ENCODE assay signal across 5 cellular contexts in the genomic region with DNA sequence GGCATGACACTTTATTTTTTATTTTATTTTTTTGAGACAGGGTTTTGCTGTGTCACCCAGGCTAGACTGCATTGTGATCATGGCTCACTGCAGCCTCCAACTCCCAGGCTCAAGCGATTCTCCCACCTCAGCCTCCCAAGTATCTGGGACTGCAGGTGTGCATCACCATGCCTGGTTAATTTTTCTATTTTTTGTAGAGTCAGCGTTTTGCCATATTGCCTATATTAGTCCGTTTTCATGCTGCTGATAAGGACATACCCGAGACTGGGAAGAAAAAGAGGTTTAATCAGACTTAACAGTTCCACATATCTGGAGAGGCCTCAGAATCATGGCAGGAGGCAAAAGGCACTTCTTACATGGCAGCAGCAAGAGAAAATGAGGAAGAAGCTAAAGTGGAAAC.
DNase-seq lines count a peak whose midpoint lies in the region; ATAC-seq, FAIRE-seq and TF ChIP-seq lines count a peak whose summit lies in the region.
"Not testable (repeated sequence)": the region's sequence is repeated elsewhere in the genome, so short reads cannot be mapped to it uniquely, and the experiment has no call there.

No MANE protein-coding gene starts in this region.

- not testable (repeated sequence) for H2BK20ac ChIP-seq in H1 (ENCODE audit: low read length)

- H4K5ac ChIP-seq in H1 (ENCODE audit: insufficient read length, low read depth, low read length): not testable (repeated sequence)

- not testable (repeated sequence) for TF ChIP-seq POLR2A in A549 (IDR thresholded peaks at IDR 0.05; ENCODE audit: low read length); K562 (conservative IDR thresholded peaks at IDR 0.05); H1 (IDR thresholded peaks at IDR 0.05; ENCODE audit: control extremely low read depth in 1 of 2, low read depth in 2 of 2, low read length in 2 of 2); HepG2 (IDR thresholded peaks at IDR 0.05; ENCODE audit: insufficient read depth in 1 of 2, low read depth in 2 of 2, low read length in 2 of 2)

- not testable (repeated sequence) for H3K23me2 ChIP-seq in H1 (ENCODE audit: low read depth, low read length)

- TF ChIP-seq CTCF in A549 (IDR thresholded peaks at IDR 0.05); K562 (IDR thresholded peaks at IDR 0.05 in 2 of 3, conservative IDR thresholded peaks at IDR 0.05 in 1 of 3; ENCODE audit: insufficient read depth in 2 of 3, low read depth in 1 of 3, low read length in 3 of 3); H1 (IDR thresholded peaks at IDR 0.05; ENCODE audit: control extremely low read depth in 1 of 3, insufficient read depth in 1 of 3, low read depth in 1 of 3, low read length in 3 of 3); HepG2 (CRISPR knock-in tag; IDR thresholded peaks at IDR 0.05): not testable (repeated sequence)

- H3K27ac ChIP-seq in A549; K562 (ENCODE audit: extremely low read depth, low read depth, low read length); H1 (ENCODE audit: low read depth, low read length); HepG2 (ENCODE audit: extremely low read length, insufficient read depth, low read length): not testable (repeated sequence)
- H3K27ac ChIP-seq in SK-N-MC: peak overlapping the region; percentile 89; the same call in 1 of the 2 replicates

- H3K9me3 ChIP-seq in A549; SK-N-MC (ENCODE audit: low read depth, low read length); K562 (replicated peaks; ENCODE audit: control insufficient read depth, insufficient read depth, low read depth, low read length); H1 (ENCODE audit: insufficient read depth in 2 of 2, low read depth in 1 of 2, low read length in 1 of 2); HepG2 (ENCODE audit: low read length): not testable (repeated sequence)

- FAIRE-seq in A549 (lab: Jason Lieb, UNC); K562 (lab: Jason Lieb, UNC); H1 (lab: Jason Lieb, UNC); HepG2 (lab: Jason Lieb, UNC): not testable (repeated sequence)

- not testable (repeated sequence) for H3K79me2 ChIP-seq in K562 (ENCODE audit: control insufficient read depth, insufficient read depth, low read length); HepG2 (ENCODE audit: insufficient read depth, low read length)
- H3K79me2 ChIP-seq in H1 (ENCODE audit: control insufficient read depth in 1 of 2, insufficient read depth in 2 of 2, low read length in 2 of 2): peaks cover 0 to 90% of the 10 kb centered on the region in 2 experiments; a peak in 2 of 4 replicates

- H3K79me1 ChIP-seq in H1 (ENCODE audit: low read depth, low read length): not testable (repeated sequence)

- ATAC-seq in A549, K562, HepG2: not testable (repeated sequence)

- TF ChIP-seq EP300 in A549 (IDR thresholded peaks at IDR 0.05); K562 (IDR thresholded peaks at IDR 0.05; ENCODE audit: low read length); H1 (IDR thresholded peaks at IDR 0.05; ENCODE audit: borderline replicate concordance in 1 of 2, low read depth in 2 of 2, low read length in 2 of 2); HepG2 (IDR thresholded peaks at IDR 0.05; ENCODE audit: low read depth in 2 of 2, low read length in 2 of 2); HepG2 (CRISPR knock-in tag; IDR thresholded peaks at IDR 0.05; ENCODE audit: borderline replicate concordance): not testable (repeated sequence)

- H2BK120ac ChIP-seq in H1 (replicated peaks; ENCODE audit: low read depth, low read length): not testable (repeated sequence)

- H3K4me2 ChIP-seq in A549; K562 (ENCODE audit: insufficient read depth, low read length); H1 (ENCODE audit: insufficient read depth in 1 of 2, low read depth in 2 of 2, low read length in 2 of 2); HepG2 (ENCODE audit: low read depth, low read length): not testable (repeated sequence)

- H3K4me3 ChIP-seq in A549; SK-N-MC; K562; H1 (ENCODE audit: extremely low read depth in 1 of 4, insufficient read depth in 2 of 4, low read depth in 3 of 4, low read length in 4 of 4); HepG2 (replicated peaks in 1 of 3; ENCODE audit: insufficient read depth in 1 of 3, low read depth in 2 of 3, low read length in 3 of 3): not testable (repeated sequence)

- not testable (repeated sequence) for TF ChIP-seq RAD21 in A549 (conservative IDR thresholded peaks at IDR 0.05 in 1 of 2, IDR thresholded peaks at IDR 0.05 in 1 of 2); K562 (CRISPR knock-in tag; conservative IDR thresholded peaks at IDR 0.05 in 1 of 2, IDR thresholded peaks at IDR 0.05 in 1 of 2); H1 (IDR thresholded peaks at IDR 0.05 in 1 of 2, conservative IDR thresholded peaks at IDR 0.05 in 1 of 2; ENCODE audit: low read depth in 2 of 2, low read length in 2 of 2); HepG2 (CRISPR knock-in tag; IDR thresholded peaks at IDR 0.05)

- not testable (repeated sequence) for H3K9ac ChIP-seq in SK-N-MC (ENCODE audit: insufficient read length); K562 (ENCODE audit: insufficient read depth in 1 of 2, low read depth in 2 of 2, low read length in 2 of 2); H1 (replicated peaks in 1 of 4; ENCODE audit: extremely low read depth in 1 of 4, low read depth in 3 of 4, low read length in 3 of 4); HepG2 (ENCODE audit: insufficient read depth, low read depth, low read length)

- not testable (repeated sequence) for H3K14ac ChIP-seq in H1 (ENCODE audit: insufficient read length)

- not testable (repeated sequence) for H2AK5ac ChIP-seq in H1 (ENCODE audit: low read depth, low read length)

- not testable (repeated sequence) for H3K9me1 ChIP-seq in K562 (ENCODE audit: control insufficient read depth, insufficient read depth, low read length)

- H3K4me1 ChIP-seq in A549; K562 (replicated peaks in 1 of 2; ENCODE audit: control insufficient read depth in 2 of 2, insufficient read depth in 2 of 2, low read length in 2 of 2); H1 (replicated peaks in 1 of 4; ENCODE audit: control insufficient read depth in 3 of 4, insufficient read depth in 4 of 4, low read length in 3 of 4); HepG2 (ENCODE audit: insufficient read depth, low read length): not testable (repeated sequence)

- CTCF ChIA-PET in A549 (lab: Yijun Ruan, JAX); K562 (lab: Yijun Ruan, JAX; ENCODE audit: low intra/inter-chr PET ratio); HepG2 (lab: Yijun Ruan, JAX; ENCODE audit: low intra/inter-chr PET ratio, low total read pairs): not testable (repeated sequence)
- CTCF ChIA-PET in H1 (lab: Charles Lee; ENCODE audit: partially characterized antibody): interaction anchor here (1.0 to 1.2 kb wide), 2 partner anchors 10 to 76 kb away, joined by 3 to 4 read pairs; no protein-coding TSS in a partner anchor

- H4K20me1 ChIP-seq in K562 (replicated peaks; ENCODE audit: control insufficient read depth, insufficient read depth, low read length); H1 (replicated peaks in 1 of 2; ENCODE audit: control insufficient read depth in 1 of 2, insufficient read depth in 2 of 2, low read length in 2 of 2); HepG2 (ENCODE audit: insufficient read depth, low read length): not testable (repeated sequence)

- not testable (repeated sequence) for H2AFZ ChIP-seq in K562 (ENCODE audit: low read depth, low read length); H1 (ENCODE audit: low read length); HepG2 (ENCODE audit: low read length)

- in situ Hi-C loops in K562 (cut with MboI); HepG2 (cut with HindIII; ENCODE audit: extremely low pct_ligation_motif_present, low pct_unique_long_range_greater_than_20kb): not testable (repeated sequence)

- not testable (repeated sequence) for H3K36me3 ChIP-seq in SK-N-MC (ENCODE audit: insufficient read depth, low read length); K562 (ENCODE audit: control insufficient read depth, insufficient read depth, low read length); H1 (ENCODE audit: control insufficient read depth in 2 of 4, insufficient read depth in 4 of 4, low read length in 3 of 4); HepG2 (replicated peaks in 1 of 2; ENCODE audit: control insufficient read depth in 1 of 2, insufficient read depth in 2 of 2, low read length in 2 of 2)

- not testable (repeated sequence) for H2BK12ac ChIP-seq in H1 (ENCODE audit: low read depth, low read length)

- BruUV-seq in K562 (replicated peaks; lab: Mats Ljungman, UMichigan); HepG2 (replicated peaks; lab: Mats Ljungman, UMichigan): not testable (repeated sequence)

- intact Hi-C loops in K562 (cut with micrococcal nuclease); HepG2 (cut with micrococcal nuclease; ENCODE audit: unreplicated experiment): not testable (repeated sequence)

- POLR2A ChIA-PET in A549 (lab: Yijun Ruan, JAX); K562 (lab: Yijun Ruan, JAX); H1 (lab: Charles Lee; ENCODE audit: partially characterized antibody); HepG2 (lab: Yijun Ruan, JAX): not testable (repeated sequence)

- H4K91ac ChIP-seq in H1 (replicated peaks; ENCODE audit: insufficient read length, low read length): not testable (repeated sequence)

- H3K4ac ChIP-seq in H1 (replicated peaks; ENCODE audit: insufficient read length, low read depth, low read length): not testable (repeated sequence)

- H3K18ac ChIP-seq in H1 (ENCODE audit: extremely low read depth, low read length): not testable (repeated sequence)

- not testable (repeated sequence) for DNase-seq in A549 (ENCODE audit: low read depth in 1 of 2, low spot score in 1 of 2); SK-N-MC (ENCODE audit: low read depth, low spot score); K562 (ENCODE audit: extremely low read depth in 1 of 4, low spot score in 3 of 4); H1 (ENCODE audit: low read depth in 1 of 2, low spot score in 2 of 2); HepG2 (ENCODE audit: low spot score)

- not testable (repeated sequence) for H4K8ac ChIP-seq in H1 (ENCODE audit: extremely low read depth, insufficient read depth, low read length)

- H2BK15ac ChIP-seq in H1 (ENCODE audit: low read length): not testable (repeated sequence)

- not testable (repeated sequence) for H3K23ac ChIP-seq in H1 (ENCODE audit: insufficient read length)

- 4% methylated on average over 4 of the region's 4 CpGs for WGBS in A549 (ENCODE audit: missing lambda C conversion rate)
- 3% methylated on average over 4 of the region's 4 CpGs for WGBS in K562 (ENCODE audit: insufficient coverage, low coverage, missing lambda C conversion rate)
- WGBS in H1 (ENCODE audit: extremely low coverage in 1 of 2, insufficient coverage in 1 of 2, insufficient read length in 1 of 2, insufficient replicate concordance in 2 of 2, low coverage in 1 of 2, low lambda C conversion rate in 2 of 2, missing lambda C conversion rate in 1 of 2), 2 experiments: 93% methylated on average over 4 of the region's 4 CpGs; no CpG with 5 or more reads in 1 of the 2 experiments
- 2% methylated on average over 4 of the region's 4 CpGs for WGBS in HepG2 (ENCODE audit: low lambda C conversion rate)

- H3K56ac ChIP-seq in H1 (replicated peaks; ENCODE audit: insufficient read length, low read depth, low read length): not testable (repeated sequence)

- H3K27me3 ChIP-seq in K562 (ENCODE audit: control insufficient read depth in 2 of 2, insufficient read depth in 2 of 2, low read length in 2 of 2); H1 (replicated peaks in 1 of 4; ENCODE audit: control insufficient read depth in 3 of 4, extremely low read depth in 1 of 4, insufficient read depth in 3 of 4, low read length in 3 of 4); HepG2 (ENCODE audit: control insufficient read depth in 1 of 2, insufficient read depth in 2 of 2, low read length in 2 of 2): not testable (repeated sequence)

- H2BK5ac ChIP-seq in H1 (ENCODE audit: low read depth, low read length): not testable (repeated sequence)
